1 cellular context compared by ENCODE assay signal in the genomic region with DNA sequence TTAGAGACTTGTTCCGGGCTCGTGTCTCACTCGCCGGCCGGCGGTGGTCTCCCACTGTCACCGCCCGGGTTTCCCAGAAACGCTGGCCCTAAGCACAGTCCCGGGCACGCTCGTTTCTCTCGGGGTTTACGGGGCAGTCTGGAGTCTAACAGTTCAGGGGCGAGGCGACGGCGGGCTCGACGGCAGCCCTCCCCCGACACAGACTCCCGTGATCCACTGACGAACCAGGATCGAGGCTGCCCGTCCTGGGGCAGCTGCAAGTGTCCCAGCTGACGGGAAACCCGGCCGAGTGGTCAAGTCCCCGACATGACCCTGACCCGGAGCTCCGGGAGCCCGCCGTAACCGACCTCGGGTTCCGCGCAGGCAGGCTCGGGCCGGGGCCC.
TF ChIP-seq lines count a peak whose summit lies in the region.

No MANE protein-coding gene starts in this region.

TF ChIP-seq in HepG2, 621 proteins besides CTCF, POLR2A, EP300 and RAD21 (continued from another document):
- TF ChIP-seq YEATS2 (CRISPR knock-in tag; IDR thresholded peaks at IDR 0.05; ENCODE audit: borderline replicate concordance) = no peak
- TF ChIP-seq ZNF672 (CRISPR knock-in tag; IDR thresholded peaks at IDR 0.05) = 0 out of 2 replicates have a peak, but pooled peaks have one; percentile 17
- TF ChIP-seq, protein P1, sequence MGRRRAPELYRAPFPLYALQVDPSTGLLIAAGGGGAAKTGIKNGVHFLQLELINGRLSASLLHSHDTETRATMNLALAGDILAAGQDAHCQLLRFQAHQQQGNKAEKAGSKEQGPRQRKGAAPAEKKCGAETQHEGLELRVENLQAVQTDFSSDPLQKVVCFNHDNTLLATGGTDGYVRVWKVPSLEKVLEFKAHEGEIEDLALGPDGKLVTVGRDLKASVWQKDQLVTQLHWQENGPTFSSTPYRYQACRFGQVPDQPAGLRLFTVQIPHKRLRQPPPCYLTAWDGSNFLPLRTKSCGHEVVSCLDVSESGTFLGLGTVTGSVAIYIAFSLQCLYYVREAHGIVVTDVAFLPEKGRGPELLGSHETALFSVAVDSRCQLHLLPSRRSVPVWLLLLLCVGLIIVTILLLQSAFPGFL (CRISPR knock-in tag; IDR thresholded peaks at IDR 0.05) = no peak
- TF ChIP-seq ZBTB38 (CRISPR knock-in tag; IDR thresholded peaks at IDR 0.05) = no peak
- TF ChIP-seq, protein P2, sequence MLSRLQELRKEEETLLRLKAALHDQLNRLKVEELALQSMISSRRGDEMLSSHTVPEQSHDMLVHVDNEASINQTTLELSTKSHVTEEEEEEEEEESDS (CRISPR knock-in tag; IDR thresholded peaks at IDR 0.05; ENCODE audit: borderline replicate concordance) = no peak
- TF ChIP-seq ZFP41 (CRISPR knock-in tag; IDR thresholded peaks at IDR 0.05; ENCODE audit: borderline replicate concordance) = no peak
- no peak for TF ChIP-seq TSC22D2 (CRISPR knock-in tag; IDR thresholded peaks at IDR 0.05; ENCODE audit: borderline replicate concordance)
- TF ChIP-seq, protein P3, sequence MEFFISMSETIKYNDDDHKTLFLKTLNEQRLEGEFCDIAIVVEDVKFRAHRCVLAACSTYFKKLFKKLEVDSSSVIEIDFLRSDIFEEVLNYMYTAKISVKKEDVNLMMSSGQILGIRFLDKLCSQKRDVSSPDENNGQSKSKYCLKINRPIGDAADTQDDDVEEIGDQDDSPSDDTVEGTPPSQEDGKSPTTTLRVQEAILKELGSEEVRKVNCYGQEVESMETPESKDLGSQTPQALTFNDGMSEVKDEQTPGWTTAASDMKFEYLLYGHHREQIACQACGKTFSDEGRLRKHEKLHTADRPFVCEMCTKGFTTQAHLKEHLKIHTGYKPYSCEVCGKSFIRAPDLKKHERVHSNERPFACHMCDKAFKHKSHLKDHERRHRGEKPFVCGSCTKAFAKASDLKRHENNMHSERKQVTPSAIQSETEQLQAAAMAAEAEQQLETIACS (CRISPR knock-in tag; IDR thresholded peaks at IDR 0.05) = no peak
- 0 out of 2 replicates have a peak, but pooled peaks have one; percentile 23 for TF ChIP-seq ZNF235 (CRISPR knock-in tag; IDR thresholded peaks at IDR 0.05; ENCODE audit: borderline replicate concordance)
- TF ChIP-seq, protein P4, sequence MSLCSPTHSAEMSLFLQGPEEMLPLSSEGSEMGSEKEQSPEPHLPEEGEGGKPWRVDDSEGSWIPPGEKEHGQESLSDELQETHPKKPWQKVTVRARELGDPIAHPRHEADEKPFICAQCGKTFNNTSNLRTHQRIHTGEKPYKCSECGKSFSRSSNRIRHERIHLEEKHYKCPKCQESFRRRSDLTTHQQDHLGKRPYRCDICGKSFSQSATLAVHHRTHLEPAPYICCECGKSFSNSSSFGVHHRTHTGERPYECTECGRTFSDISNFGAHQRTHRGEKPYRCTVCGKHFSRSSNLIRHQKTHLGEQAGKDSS (CRISPR knock-in tag; IDR thresholded peaks at IDR 0.05; ENCODE audit: borderline replicate concordance, low read depth) = no peak
- TF ChIP-seq MAFG (CRISPR knock-in tag; IDR thresholded peaks at IDR 0.05) = no peak
- no peak for TF ChIP-seq ZNF180 (CRISPR knock-in tag; IDR thresholded peaks at IDR 0.05; ENCODE audit: borderline replicate concordance, low read depth)
- TF ChIP-seq EHMT2 (IDR thresholded peaks at IDR 0.05; ENCODE audit: borderline replicate concordance, low read depth, low read length) = no peak
- TF ChIP-seq HOXA5 (CRISPR knock-in tag; IDR thresholded peaks at IDR 0.05) = peak; percentile 28; the same call in 1 of the 2 replicates
- TF ChIP-seq ZNF468 (CRISPR knock-in tag; IDR thresholded peaks at IDR 0.05) = no peak
- TF ChIP-seq, protein P5, sequence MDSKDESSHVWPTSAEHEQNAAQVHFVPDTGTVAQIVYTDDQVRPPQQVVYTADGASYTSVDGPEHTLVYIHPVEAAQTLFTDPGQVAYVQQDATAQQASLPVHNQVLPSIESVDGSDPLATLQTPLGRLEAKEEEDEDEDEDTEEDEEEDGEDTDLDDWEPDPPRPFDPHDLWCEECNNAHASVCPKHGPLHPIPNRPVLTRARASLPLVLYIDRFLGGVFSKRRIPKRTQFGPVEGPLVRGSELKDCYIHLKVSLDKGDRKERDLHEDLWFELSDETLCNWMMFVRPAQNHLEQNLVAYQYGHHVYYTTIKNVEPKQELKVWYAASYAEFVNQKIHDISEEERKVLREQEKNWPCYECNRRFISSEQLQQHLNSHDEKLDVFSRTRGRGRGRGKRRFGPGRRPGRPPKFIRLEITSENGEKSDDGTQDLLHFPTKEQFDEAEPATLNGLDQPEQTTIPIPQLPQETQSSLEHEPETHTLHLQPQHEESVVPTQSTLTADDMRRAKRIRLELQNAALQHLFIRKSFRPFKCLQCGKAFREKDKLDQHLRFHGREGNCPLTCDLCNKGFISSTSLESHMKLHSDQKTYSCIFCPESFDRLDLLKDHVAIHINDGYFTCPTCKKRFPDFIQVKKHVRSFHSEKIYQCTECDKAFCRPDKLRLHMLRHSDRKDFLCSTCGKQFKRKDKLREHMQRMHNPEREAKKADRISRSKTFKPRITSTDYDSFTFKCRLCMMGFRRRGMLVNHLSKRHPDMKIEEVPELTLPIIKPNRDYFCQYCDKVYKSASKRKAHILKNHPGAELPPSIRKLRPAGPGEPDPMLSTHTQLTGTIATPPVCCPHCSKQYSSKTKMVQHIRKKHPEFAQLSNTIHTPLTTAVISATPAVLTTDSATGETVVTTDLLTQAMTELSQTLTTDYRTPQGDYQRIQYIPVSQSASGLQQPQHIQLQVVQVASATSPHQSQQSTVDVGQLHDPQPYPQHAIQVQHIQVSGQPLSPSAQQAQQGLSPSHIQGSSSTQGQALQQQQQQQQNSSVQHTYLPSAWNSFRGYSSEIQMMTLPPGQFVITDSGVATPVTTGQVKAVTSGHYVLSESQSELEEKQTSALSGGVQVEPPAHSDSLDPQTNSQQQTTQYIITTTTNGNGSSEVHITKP (CRISPR knock-in tag; IDR thresholded peaks at IDR 0.05; ENCODE audit: low read depth) = no peak
- no peak for TF ChIP-seq SRY (CRISPR knock-in tag; IDR thresholded peaks at IDR 0.05)
- TF ChIP-seq CBX2 (IDR thresholded peaks at IDR 0.05; ENCODE audit: low read depth, low read length) = no peak
- TF ChIP-seq CBX2 (CRISPR knock-in tag; IDR thresholded peaks at IDR 0.05; ENCODE audit: low read depth) = no peak
- no peak for TF ChIP-seq CC2D1A (CRISPR knock-in tag; IDR thresholded peaks at IDR 0.05)
- TF ChIP-seq NFYC (CRISPR knock-in tag; IDR thresholded peaks at IDR 0.05) = no peak
- TF ChIP-seq ZNF335 (CRISPR knock-in tag; IDR thresholded peaks at IDR 0.05) = 0 out of 2 replicates have a peak, but pooled peaks have one; percentile 7
- TF ChIP-seq PCBP1 (IDR thresholded peaks at IDR 0.05; ENCODE audit: borderline replicate concordance, low read depth, low read length) = no peak
- TF ChIP-seq, protein P6, sequence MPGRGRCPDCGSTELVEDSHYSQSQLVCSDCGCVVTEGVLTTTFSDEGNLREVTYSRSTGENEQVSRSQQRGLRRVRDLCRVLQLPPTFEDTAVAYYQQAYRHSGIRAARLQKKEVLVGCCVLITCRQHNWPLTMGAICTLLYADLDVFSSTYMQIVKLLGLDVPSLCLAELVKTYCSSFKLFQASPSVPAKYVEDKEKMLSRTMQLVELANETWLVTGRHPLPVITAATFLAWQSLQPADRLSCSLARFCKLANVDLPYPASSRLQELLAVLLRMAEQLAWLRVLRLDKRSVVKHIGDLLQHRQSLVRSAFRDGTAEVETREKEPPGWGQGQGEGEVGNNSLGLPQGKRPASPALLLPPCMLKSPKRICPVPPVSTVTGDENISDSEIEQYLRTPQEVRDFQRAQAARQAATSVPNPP (CRISPR knock-in tag; IDR thresholded peaks at IDR 0.05) = no peak
- no peak for TF ChIP-seq TARDBP (CRISPR knock-in tag; IDR thresholded peaks at IDR 0.05)
- no peak for TF ChIP-seq ZNF562 (CRISPR knock-in tag; IDR thresholded peaks at IDR 0.05; ENCODE audit: borderline replicate concordance)
- 0 out of 2 replicates have a peak, but pooled peaks have one; percentile 18 for TF ChIP-seq ZNF546 (CRISPR knock-in tag; conservative IDR thresholded peaks at IDR 0.05)
- TF ChIP-seq SALL2 (CRISPR knock-in tag; IDR thresholded peaks at IDR 0.05) = 0 out of 2 replicates have a peak, but pooled peaks have one; percentile 7
- no peak for TF ChIP-seq GATAD1 (CRISPR knock-in tag; IDR thresholded peaks at IDR 0.05)
- TF ChIP-seq PHF20 (CRISPR knock-in tag; IDR thresholded peaks at IDR 0.05) = no peak
- no peak for TF ChIP-seq CREM (IDR thresholded peaks at IDR 0.05)
- TF ChIP-seq CREM (CRISPR knock-in tag; IDR thresholded peaks at IDR 0.05) = no peak
- TF ChIP-seq NFYB (CRISPR knock-in tag; IDR thresholded peaks at IDR 0.05) = no peak
- no peak for TF ChIP-seq MAFK (conservative IDR thresholded peaks at IDR 0.05 in 1 of 2, IDR thresholded peaks at IDR 0.05 in 1 of 2; ENCODE audit: low read length in 2 of 2)
- TF ChIP-seq, protein P7, sequence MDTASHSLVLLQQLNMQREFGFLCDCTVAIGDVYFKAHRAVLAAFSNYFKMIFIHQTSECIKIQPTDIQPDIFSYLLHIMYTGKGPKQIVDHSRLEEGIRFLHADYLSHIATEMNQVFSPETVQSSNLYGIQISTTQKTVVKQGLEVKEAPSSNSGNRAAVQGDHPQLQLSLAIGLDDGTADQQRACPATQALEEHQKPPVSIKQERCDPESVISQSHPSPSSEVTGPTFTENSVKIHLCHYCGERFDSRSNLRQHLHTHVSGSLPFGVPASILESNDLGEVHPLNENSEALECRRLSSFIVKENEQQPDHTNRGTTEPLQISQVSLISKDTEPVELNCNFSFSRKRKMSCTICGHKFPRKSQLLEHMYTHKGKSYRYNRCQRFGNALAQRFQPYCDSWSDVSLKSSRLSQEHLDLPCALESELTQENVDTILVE (CRISPR knock-in tag; IDR thresholded peaks at IDR 0.05) = no peak
- TF ChIP-seq RFXANK (CRISPR knock-in tag; IDR thresholded peaks at IDR 0.05) = no peak
- TF ChIP-seq, protein P8, sequence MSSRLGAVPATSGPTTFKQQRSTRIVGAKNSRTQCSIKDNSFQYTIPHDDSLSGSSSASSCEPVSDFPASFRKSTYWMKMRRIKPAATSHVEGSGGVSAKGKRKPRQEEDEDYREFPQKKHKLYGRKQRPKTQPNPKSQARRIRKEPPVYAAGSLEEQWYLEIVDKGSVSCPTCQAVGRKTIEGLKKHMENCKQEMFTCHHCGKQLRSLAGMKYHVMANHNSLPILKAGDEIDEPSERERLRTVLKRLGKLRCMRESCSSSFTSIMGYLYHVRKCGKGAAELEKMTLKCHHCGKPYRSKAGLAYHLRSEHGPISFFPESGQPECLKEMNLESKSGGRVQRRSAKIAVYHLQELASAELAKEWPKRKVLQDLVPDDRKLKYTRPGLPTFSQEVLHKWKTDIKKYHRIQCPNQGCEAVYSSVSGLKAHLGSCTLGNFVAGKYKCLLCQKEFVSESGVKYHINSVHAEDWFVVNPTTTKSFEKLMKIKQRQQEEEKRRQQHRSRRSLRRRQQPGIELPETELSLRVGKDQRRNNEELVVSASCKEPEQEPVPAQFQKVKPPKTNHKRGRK (CRISPR knock-in tag; IDR thresholded peaks at IDR 0.05) = no peak
- TF ChIP-seq DNMT1 (CRISPR knock-in tag; IDR thresholded peaks at IDR 0.05) = no peak
- no peak for TF ChIP-seq TMF1 (CRISPR knock-in tag; IDR thresholded peaks at IDR 0.05; ENCODE audit: low read depth)
- TF ChIP-seq ZNF792 (CRISPR knock-in tag; IDR thresholded peaks at IDR 0.05) = no peak
- TF ChIP-seq ZNF333 (CRISPR knock-in tag; IDR thresholded peaks at IDR 0.05; ENCODE audit: borderline replicate concordance) = no peak
- TF ChIP-seq ZNF207 (IDR thresholded peaks at IDR 0.05; ENCODE audit: borderline replicate concordance) = no peak
- TF ChIP-seq MZF1 (CRISPR knock-in tag; IDR thresholded peaks at IDR 0.05; ENCODE audit: borderline replicate concordance) = no peak
